ENCODE assay signal across 17 cellular contexts in genomic region chr1:223815865-223816264, GRCh38. TPM values are rescaled to one million over a fixed set of nuclear protein-coding genes. Genes with fewer than 3 reads are reported as not detected.
A peak's percentile ranks its signal among the peaks of the same experiment; 100 is the strongest.
DNase-seq lines count a peak whose midpoint lies in the region; ATAC-seq, FAIRE-seq and TF ChIP-seq lines count a peak whose summit lies in the region.
"Had no signal": no experiment of that assay in that cellular context is flagged by ENCODE, and none has a peak within 500 bp of the region (broad histone marks: within the 10 kb centered on the region; RNA-seq: fewer than 3 reads in every experiment).

No MANE protein-coding gene starts in this region.

- H3K36me3 ChIP-seq in bronchial epithelial cell (ENCODE audit: control insufficient read depth, insufficient read depth, low read length): peaks cover 2% of the 10 kb centered on the region
- peaks cover 0 to 20% (median 0%) of the 10 kb centered on the region in 4 donors for H3K36me3 ChIP-seq in transverse colon

- peak; percentile 30 for DNase-seq in AG10803 (ENCODE audit: low read depth)
- peak; percentile 68 for DNase-seq in HS-5 (ENCODE audit: low read depth)
- peak; percentile 86 for DNase-seq in bronchial epithelial cell (ENCODE audit: low read depth)
- no peak for DNase-seq in memory B cell (ENCODE audit: low spot score in 2 of 2)
- no peak for DNase-seq in T-helper 2 cell
- no peak for DNase-seq in transverse colon
- DNase-seq: activated naive CD4-positive, alpha-beta T cell treated with anti-CD3 and anti-CD28 coated beads, Interleukin-2, amount 50 U/mL, for 16 hours; DMS79; KG1; NCI-H1930; NCI-H69 had no signal

- no peak for TF ChIP-seq EP300 in transverse colon (IDR thresholded peaks at IDR 0.05; ENCODE audit: low read depth)

- TF ChIP-seq CTCF in AG10803 (conservative IDR thresholded peaks at IDR 0.05; ENCODE audit: low read length): no peak
- no peak for TF ChIP-seq CTCF in bronchial epithelial cell (IDR thresholded peaks at IDR 0.05; ENCODE audit: insufficient read depth, low read length, severe bottlenecking)
- no peak for TF ChIP-seq CTCF in transverse colon (IDR thresholded peaks at IDR 0.05)

- H3K27me3 ChIP-seq in bronchial epithelial cell (ENCODE audit: control insufficient read depth, insufficient read depth, low read length) (no peaks in the 10 kb centered on the region), transverse colon (no peaks in the 10 kb centered on the region)

- 95 to 99% methylated on average over 3 of the region's 3 CpGs for WGBS in transverse colon (ENCODE audit: low coverage in 1 of 2), 2 donors

- ATAC-seq in memory B cell (ENCODE audit: low read depth): no peak
- no peak for ATAC-seq in activated T-helper 17 cell treated with anti-CD3 and anti-CD28 coated beads, Interleukin-2, amount 50 U/mL, for 72 hours (replicated peaks)
- no peak for ATAC-seq in GM21381 (IDR thresholded peaks at IDR 0.05; ENCODE audit: unreplicated experiment)
- ATAC-seq: Right ventricle myocardium inferior had no signal

- peaks cover 22% of the 10 kb centered on the region for H3K36me3 Mint-ChIP-seq in memory B cell
- peaks cover 72% of the 10 kb centered on the region for H3K36me3 Mint-ChIP-seq in activated T-helper 17 cell treated with anti-CD3 and anti-CD28 coated beads, Interleukin-2, amount 50 U/mL, for 72 hours (ENCODE audit: low read depth)

- in situ Hi-C loops in transverse colon (cut with MboI; ENCODE audit: low pct_ligation_motif_present in 1 of 4, low pct_unique_long_range_greater_than_20kb in 1 of 4, low sequenced_read_pairs in 3 of 4): loop anchor here in 1 of 4 donors (25.0 kb wide), 1 partner anchor 521 kb away; the partner anchor contains the start of gene NVL

- no peak for TF ChIP-seq POLR2A in transverse colon (IDR thresholded peaks at IDR 0.05)

- peaks cover 19% of the 10 kb centered on the region for H3K4me1 Mint-ChIP-seq in memory B cell
- peaks cover 21% of the 10 kb centered on the region for H3K4me1 Mint-ChIP-seq in activated T-helper 17 cell treated with anti-CD3 and anti-CD28 coated beads, Interleukin-2, amount 50 U/mL, for 72 hours

- H3K27ac ChIP-seq in transverse colon: no peak overlapping the region
- H3K27ac ChIP-seq: prostate gland had no signal

- intact Hi-C loops in transverse colon (cut with DNase I; ENCODE audit: low total_unique reads): no loop called here

- no peaks in the 10 kb centered on the region for H3K9me3 ChIP-seq in transverse colon
- H3K9me3 ChIP-seq: prostate gland had no signal

- H3K4me3 ChIP-seq in AG10803 (ENCODE audit: low read length): no peak overlapping the region
- no peak overlapping the region for H3K4me3 ChIP-seq in bronchial epithelial cell (ENCODE audit: low read depth, low read length)
- no peak overlapping the region for H3K4me3 ChIP-seq in transverse colon
- H3K4me3 ChIP-seq: prostate gland had no signal

- H3K4me3 Mint-ChIP-seq in memory B cell: no peak overlapping the region
- no peak overlapping the region for H3K4me3 Mint-ChIP-seq in activated T-helper 17 cell treated with anti-CD3 and anti-CD28 coated beads, Interleukin-2, amount 50 U/mL, for 72 hours

- no peaks in the 10 kb centered on the region for H3K27me3 Mint-ChIP-seq in memory B cell
- no peaks in the 10 kb centered on the region for H3K27me3 Mint-ChIP-seq in activated T-helper 17 cell treated with anti-CD3 and anti-CD28 coated beads, Interleukin-2, amount 50 U/mL, for 72 hours

- no peak for FAIRE-seq in bronchial epithelial cell (lab: Jason Lieb, UNC)
- FAIRE-seq: GM12891, TTC549 had no signal

- no peaks in the 10 kb centered on the region for H3K9me3 Mint-ChIP-seq in memory B cell
- no peaks in the 10 kb centered on the region for H3K9me3 Mint-ChIP-seq in activated T-helper 17 cell treated with anti-CD3 and anti-CD28 coated beads, Interleukin-2, amount 50 U/mL, for 72 hours

- peaks cover 0 to 10% (median 0%) of the 10 kb centered on the region in 4 donors for H3K4me1 ChIP-seq in transverse colon
- H3K4me1 ChIP-seq: prostate gland had no signal

- peak overlapping the region; percentile 58 for H3K27ac Mint-ChIP-seq in memory B cell
- no peak overlapping the region for H3K27ac Mint-ChIP-seq in activated T-helper 17 cell treated with anti-CD3 and anti-CD28 coated beads, Interleukin-2, amount 50 U/mL, for 72 hours

RNA-seq across cellular contexts. Expression of gene TP53BP2, which starts 29.9 kb away (rescaled TPM):
- total RNA-seq in bronchial epithelial cell (19.8 and 22.6 TPM in 2 replicates), transverse colon (10 to 100 TPM; 11.9 to 82.7 (median 31.2) TPM)
- 10 to 100 TPM; 37.4 to 38.4 TPM for total RNA-seq in activated T-helper 17 cell treated with anti-CD3 and anti-CD28 coated beads, Interleukin-2, amount 50 U/mL, for 72 hours

Comparison
In these comparisons a context has a peak if more than half of its experiments do, and no peak if none do; other contexts are left out.
1. DNase-seq: peak in AG10803 (single experiment), HS-5 (single experiment) and bronchial epithelial cell (single experiment); none in memory B cell (0 of 2), T-helper 2 cell (0 of 5) and transverse colon (single experiment).